24 cellular contexts compared by ENCODE assay signal in the genomic region with DNA sequence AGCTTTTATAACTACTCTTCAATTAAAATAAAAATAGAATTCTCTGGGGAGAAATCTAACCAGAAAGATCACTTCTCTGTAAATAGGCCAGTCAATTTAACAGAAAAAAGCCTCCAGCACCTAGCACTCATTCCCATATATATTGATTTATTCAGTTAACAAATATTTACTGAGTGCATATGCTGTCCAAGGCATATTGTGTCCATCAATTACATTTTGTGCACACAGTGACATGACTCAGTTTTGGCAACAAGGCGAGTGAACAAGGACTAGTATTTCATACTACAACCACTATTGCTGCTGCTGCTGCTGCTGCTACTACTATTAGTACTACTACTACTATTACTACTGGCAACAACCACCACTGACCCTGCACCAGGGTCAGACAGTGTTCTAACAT.
A peak's percentile ranks its signal among the peaks of the same experiment; 100 is the strongest.
DNase-seq lines count a peak whose midpoint lies in the region; ATAC-seq, FAIRE-seq and TF ChIP-seq lines count a peak whose summit lies in the region.
"Had no signal": no experiment of that assay in that cellular context is flagged by ENCODE, and none has a peak within 500 bp of the region (broad histone marks: within the 10 kb centered on the region; RNA-seq: fewer than 3 reads in every experiment).

No MANE protein-coding gene starts in this region.

- BruUV-seq in Caco-2 (replicated peaks; lab: Mats Ljungman, UMichigan), result no TSS peak

- H3K36me3 ChIP-seq in pancreas (no peaks in the 10 kb centered on the region), Caco-2 (ENCODE audit: control insufficient read depth, insufficient read depth, low read length) (no peaks in the 10 kb centered on the region)
- H3K36me3 ChIP-seq: MG63, stomach had no signal

- intact Hi-C loops in pancreas (cut with DNase I), result no loop called here
- intact Hi-C loops in Caco-2 (cut with micrococcal nuclease; ENCODE audit: unreplicated experiment), result no loop called here

- CTCF ChIA-PET in Caco-2 (lab: Charles Lee), result no interaction called here

- H3K9me3 ChIP-seq in pancreas (no peaks in the 10 kb centered on the region), Caco-2 (no peaks in the 10 kb centered on the region)
- H3K9me3 ChIP-seq: MG63, stomach had no signal

- H3K4me1 ChIP-seq in pancreas (peaks cover 0 to 10% (median 3%) of the 10 kb centered on the region in 3 donors), Caco-2 (no peaks in the 10 kb centered on the region)
- H3K4me1 ChIP-seq: stomach had no signal

- POLR2A ChIA-PET in Caco-2 (lab: Charles Lee), result no interaction called here

- no peaks in the 10 kb centered on the region for H3K27me3 ChIP-seq in pancreas
- H3K27me3 ChIP-seq in Caco-2 (replicated peaks; ENCODE audit: control insufficient read depth, insufficient read depth, low read length), result no peaks in the 10 kb centered on the region; the same call in 1 of the 2 replicates
- H3K27me3 ChIP-seq: MG63, stomach had no signal

- peaks cover 8% of the 10 kb centered on the region for H3K9me3 Mint-ChIP-seq in Caco-2 (ENCODE audit: unreplicated experiment)
- H3K9me3 Mint-ChIP-seq: activated T-cell treated with anti-CD3 and anti-CD28 coated beads, Interleukin-2, amount 50 U/mL, for 4 hours had no signal

- H3K27me3 Mint-ChIP-seq in Caco-2 (ENCODE audit: insufficient read depth, unreplicated experiment), result peaks cover 7% of the 10 kb centered on the region
- H3K27me3 Mint-ChIP-seq: IgD-negative memory B cell had no signal

- no peak overlapping the region for H3K4me3 Mint-ChIP-seq in Caco-2 (ENCODE audit: unreplicated experiment)
- H3K4me3 Mint-ChIP-seq: activated T-cell treated with anti-CD3 and anti-CD28 coated beads, Interleukin-2, amount 50 U/mL, for 4 hours; IgD-negative memory B cell had no signal

- FAIRE-seq in pancreas (lab: Jason Lieb, UNC), result no peak

- no peak for TF ChIP-seq CTCF in pancreas (IDR thresholded peaks at IDR 0.05)
- no peak for TF ChIP-seq CTCF in Caco-2 (IDR thresholded peaks at IDR 0.05; ENCODE audit: insufficient read depth in 1 of 2, low read depth in 1 of 2, low read length in 1 of 2, severe bottlenecking in 1 of 2, unreplicated experiment in 1 of 2)

- H3K4me3 ChIP-seq in pancreas (no peak overlapping the region), Caco-2 (ENCODE audit: low read depth, low read length) (no peak overlapping the region)
- H3K4me3 ChIP-seq: MG63, smooth muscle cell, stomach had no signal

- H3K4me1 Mint-ChIP-seq in Caco-2 (ENCODE audit: low read depth, unreplicated experiment), result no peaks in the 10 kb centered on the region

- H3K36me3 Mint-ChIP-seq in Caco-2 (ENCODE audit: insufficient read depth, unreplicated experiment), result no peaks in the 10 kb centered on the region
- H3K36me3 Mint-ChIP-seq: IgD-negative memory B cell had no signal

- no peak overlapping the region for H3K27ac Mint-ChIP-seq in Caco-2 (ENCODE audit: unreplicated experiment)
- H3K27ac Mint-ChIP-seq: IgD-negative memory B cell had no signal

- DNase-seq in NCI-H1436 treated with DMSO at 0.1 percent for 48 hours (lab: John Stamatoyannopoulos, UW) (peak; percentile 41), NCI-H1436 (lab: John Stamatoyannopoulos, UW) (no peak), NCI-H128 (lab: John Stamatoyannopoulos, UW; ENCODE audit: unreplicated experiment) (peak; percentile 53), NCI-H748 (lab: John Stamatoyannopoulos, UW; ENCODE audit: unreplicated experiment) (peak; percentile 99), pancreas (peak in 1 of 6 donors; percentile 18), Caco-2 (no peak)
- DNase-seq: 8988T; activated CD4-positive, CD25-positive, alpha-beta regulatory T cell treated with anti-CD3 and anti-CD28 coated beads, Interleukin-2, amount 50 U/mL, for 72 hours; activated naive CD4-positive, alpha-beta T cell treated with Interleukin-2 at 50 U/mL for 16 hours; activated T-cell treated with anti-CD3 and anti-CD28 coated beads, Interleukin-2, amount 50 U/mL, for 4 hours; amygdala; cortex of kidney; head of caudate nucleus; MG63; RPMI8226; stimulated activated CD4-positive, alpha-beta T cell treated with anti-CD3 and anti-CD28 coated beads, Interleukin-4, amount 100 ng/mL, for 1 hour; stomach; T1000; trophoblast cell had no signal

- H3K27ac ChIP-seq in pancreas, result no peak overlapping the region
- H3K27ac ChIP-seq: stomach had no signal

- WGBS in pancreas, 2 donors, result 6 to 15% methylated on average over 1 of the region's 1 CpG

- peak; percentile 40 to 78 (median 58) for ATAC-seq in pancreas
- ATAC-seq in GM21447 (IDR thresholded peaks at IDR 0.05; ENCODE audit: unreplicated experiment), result no peak
- no peak for ATAC-seq in GM19324 (IDR thresholded peaks at IDR 0.05; ENCODE audit: low FRiP score, unreplicated experiment)
- ATAC-seq: activated T-cell treated with anti-CD3 and anti-CD28 coated beads, Interleukin-2, amount 50 U/mL, for 4 hours; HCT116 had no signal

Comparison
In these comparisons a context has a peak if more than half of its experiments do, and no peak if none do; other contexts are left out.
1. DNase-seq: peak in NCI-H1436 treated with DMSO at 0.1 percent for 48 hours (single experiment), NCI-H128 (single experiment) and NCI-H748 (single experiment); none in NCI-H1436 (single experiment) and Caco-2 (0 of 2).
2. ATAC-seq: peak in pancreas (4 of 4); none in GM21447 (single experiment) and GM19324 (single experiment).